ENCODE assay signal across 1 cellular context in the genomic region with DNA sequence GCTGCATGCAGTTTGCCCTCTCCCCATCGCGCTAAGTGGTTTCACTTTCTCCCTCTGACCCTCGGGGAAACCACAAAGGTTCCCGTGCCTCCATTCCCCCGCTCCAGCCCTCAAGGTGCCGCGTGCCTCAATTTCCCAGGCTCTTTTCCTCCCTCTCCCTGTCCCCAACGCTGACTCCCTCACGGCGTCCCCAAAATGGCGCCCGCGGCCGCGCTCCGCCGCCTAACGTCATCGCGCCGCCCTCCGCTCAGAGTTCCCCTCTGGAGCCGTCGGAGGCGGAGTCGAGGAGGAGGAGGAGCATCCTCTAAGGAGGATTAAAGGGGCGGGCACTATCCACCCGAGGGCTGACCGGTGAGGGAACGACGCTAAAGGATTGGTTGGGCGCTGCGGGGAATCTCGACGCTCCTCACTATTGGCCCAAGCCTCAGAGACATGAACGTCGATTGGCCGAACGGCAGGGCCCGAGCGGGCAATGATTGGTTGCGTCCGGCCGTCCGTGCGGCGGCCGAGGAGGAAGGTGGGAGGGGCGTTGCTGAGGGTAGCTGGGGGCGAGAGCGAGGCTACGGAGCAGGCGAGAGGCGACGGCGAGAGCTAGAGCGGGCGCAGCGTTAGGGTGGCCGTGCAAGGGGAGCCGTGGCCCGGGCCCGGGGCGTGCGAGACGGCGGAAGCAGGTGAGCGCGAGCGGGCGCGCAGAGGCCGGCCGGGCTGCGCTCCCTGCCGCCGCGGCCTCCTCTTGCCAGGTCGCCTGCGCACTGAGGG.
A peak's percentile ranks its signal among the peaks of the same experiment; 100 is the strongest.
TF ChIP-seq lines count a peak whose summit lies in the region.

Gene ZNF574 (plus strand): TSS at position 551 of the 759 bp plus-strand sequence. CDS start 2,441 bp downstream, outside the sequence.

TF ChIP-seq in liver, 16 proteins besides CTCF, POLR2A, EP300 and RAD21 (continued from another document):
- TF ChIP-seq TAF1 (conservative IDR thresholded peaks at IDR 0.05) (peak; percentile 93), NR2F2 (IDR thresholded peaks at IDR 0.05) (peak; percentile 25), JUND (IDR thresholded peaks at IDR 0.05) (peak in 1 of 2 donors; percentile 71), MAX (IDR thresholded peaks at IDR 0.05) (no peak), RXRA (IDR thresholded peaks at IDR 0.05) (peak; percentile 35 to 65), HNF4A (conservative IDR thresholded peaks at IDR 0.05) (peak; percentile 23 to 26)
- TF ChIP-seq, protein P1, sequence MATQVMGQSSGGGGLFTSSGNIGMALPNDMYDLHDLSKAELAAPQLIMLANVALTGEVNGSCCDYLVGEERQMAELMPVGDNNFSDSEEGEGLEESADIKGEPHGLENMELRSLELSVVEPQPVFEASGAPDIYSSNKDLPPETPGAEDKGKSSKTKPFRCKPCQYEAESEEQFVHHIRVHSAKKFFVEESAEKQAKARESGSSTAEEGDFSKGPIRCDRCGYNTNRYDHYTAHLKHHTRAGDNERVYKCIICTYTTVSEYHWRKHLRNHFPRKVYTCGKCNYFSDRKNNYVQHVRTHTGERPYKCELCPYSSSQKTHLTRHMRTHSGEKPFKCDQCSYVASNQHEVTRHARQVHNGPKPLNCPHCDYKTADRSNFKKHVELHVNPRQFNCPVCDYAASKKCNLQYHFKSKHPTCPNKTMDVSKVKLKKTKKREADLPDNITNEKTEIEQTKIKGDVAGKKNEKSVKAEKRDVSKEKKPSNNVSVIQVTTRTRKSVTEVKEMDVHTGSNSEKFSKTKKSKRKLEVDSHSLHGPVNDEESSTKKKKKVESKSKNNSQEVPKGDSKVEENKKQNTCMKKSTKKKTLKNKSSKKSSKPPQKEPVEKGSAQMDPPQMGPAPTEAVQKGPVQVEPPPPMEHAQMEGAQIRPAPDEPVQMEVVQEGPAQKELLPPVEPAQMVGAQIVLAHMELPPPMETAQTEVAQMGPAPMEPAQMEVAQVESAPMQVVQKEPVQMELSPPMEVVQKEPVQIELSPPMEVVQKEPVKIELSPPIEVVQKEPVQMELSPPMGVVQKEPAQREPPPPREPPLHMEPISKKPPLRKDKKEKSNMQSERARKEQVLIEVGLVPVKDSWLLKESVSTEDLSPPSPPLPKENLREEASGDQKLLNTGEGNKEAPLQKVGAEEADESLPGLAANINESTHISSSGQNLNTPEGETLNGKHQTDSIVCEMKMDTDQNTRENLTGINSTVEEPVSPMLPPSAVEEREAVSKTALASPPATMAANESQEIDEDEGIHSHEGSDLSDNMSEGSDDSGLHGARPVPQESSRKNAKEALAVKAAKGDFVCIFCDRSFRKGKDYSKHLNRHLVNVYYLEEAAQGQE (IDR thresholded peaks at IDR 0.05): peak; percentile 95
